Comparison of ENCODE assay signal across 23 cellular contexts in the genomic region with DNA sequence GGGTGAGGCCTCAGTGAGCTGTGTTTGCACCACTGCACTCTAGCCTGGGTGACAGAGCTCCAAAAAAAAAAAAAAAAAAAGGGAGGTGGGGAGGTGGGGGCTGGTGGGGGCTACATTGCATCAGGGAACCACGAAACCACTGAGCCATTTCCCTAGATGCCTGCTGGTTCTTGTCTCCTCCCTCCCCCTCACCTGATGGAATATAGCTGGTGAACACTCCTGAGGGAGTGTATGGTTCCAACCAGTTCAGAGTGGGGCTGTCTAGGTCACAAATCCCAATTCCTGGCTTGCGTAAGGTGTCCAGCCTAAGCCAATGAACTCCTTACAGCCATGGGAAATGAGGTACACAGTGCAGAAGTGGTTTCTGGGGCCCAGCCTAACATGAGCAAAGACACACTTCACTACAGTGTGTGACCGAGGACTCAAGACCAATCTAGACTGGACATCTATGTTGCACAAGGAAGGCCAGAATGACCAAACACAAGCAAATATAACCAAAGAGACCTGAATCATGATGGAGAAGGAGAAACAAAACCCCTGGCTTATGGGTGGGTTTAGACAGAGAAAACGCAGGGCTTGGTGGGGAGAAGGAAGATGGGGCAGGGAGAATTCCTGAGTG.
"Had no signal": no experiment of that assay in that cellular context is flagged by ENCODE, and none has a peak within 500 bp of the region (broad histone marks: within the 10 kb centered on the region; RNA-seq: fewer than 3 reads in every experiment).

No MANE protein-coding gene starts in this region.

- H3K27me3 Mint-ChIP-seq: progenitor cell of endocrine pancreas had no signal

- H3K4me1 ChIP-seq: ascending aorta, breast epithelium, gastroesophageal sphincter had no signal

- H3K27ac ChIP-seq: ascending aorta, breast epithelium, gastroesophageal sphincter had no signal

- ATAC-seq: activated CD4-positive, CD25-positive, alpha-beta regulatory T cell treated with anti-CD3 and anti-CD28 coated beads, Interleukin-2, amount 50 U/mL, for 24 hours; gastroesophageal sphincter; left ventricle myocardium superior; right cardiac atrium; stimulated activated naive B cell treated with anti-CD40 and anti-IgM and Interleukin-4, amounts not matched to agents 10 μg/mL and 1 μg/mL and 100 μg/mL, for 72 hours had no signal

- H3K9me3 ChIP-seq: ascending aorta had no signal

- DNase-seq: activated CD4-positive, alpha-beta T cell treated with anti-CD3 and anti-CD28 coated beads, Interleukin-2, amount 50 U/mL, for 1 hour; activated CD8-positive, alpha-beta memory T cell treated with anti-CD3 and anti-CD28 coated beads for 24 hours; activated naive CD4-positive, alpha-beta T cell treated with Interleukin-2 at 50 U/mL for 16 hours; activated T-cell treated with anti-CD3 and anti-CD28 coated beads for 4 hours; cerebellar nuclear complex; dermis blood vessel endothelial cell; left ventricle myocardium superior; mesenchymal stem cell; occipital lobe; right cardiac atrium; stimulated activated CD4-positive, alpha-beta T cell treated with anti-CD3 and anti-CD28 coated beads, Interleukin-15, amount 100 ng/mL, for 24 hours; stimulated activated CD4-positive, alpha-beta T cell treated with anti-CD3 and anti-CD28 coated beads, Interleukin-4, amount 100 ng/mL, for 1 hour; stimulated activated naive B cell treated with anti-CD40 and anti-IgM and Interleukin-4, amounts not matched to agents 10 μg/mL and 1 μg/mL and 100 μg/mL, for 72 hours; substantia nigra; transverse colon had no signal

- H3K27me3 ChIP-seq: ascending aorta, breast epithelium, gastroesophageal sphincter, transverse colon had no signal

- H3K4me3 ChIP-seq: ascending aorta, breast epithelium, gastroesophageal sphincter, skin epidermis, transverse colon had no signal

- H3K36me3 Mint-ChIP-seq: natural killer cell treated with Interleukin-12 subunit alpha and Interleukin-12 subunit beta and Interleukin-15 and Interleukin-18, amount 100 ng/mL, for 72 hours had no signal

- H3K36me3 ChIP-seq: ascending aorta, breast epithelium, gastroesophageal sphincter, transverse colon had no signal

- H3K4me3 Mint-ChIP-seq: natural killer cell treated with Interleukin-12 subunit alpha and Interleukin-12 subunit beta and Interleukin-15 and Interleukin-18, amount 100 ng/mL, for 72 hours; stimulated activated naive B cell treated with anti-CD40 and anti-IgM and Interleukin-4, amounts not matched to agents 10 μg/mL and 1 μg/mL and 100 μg/mL, for 72 hours; T-helper 2 cell treated with Interferon-gamma antibody and Interleukin-4, amounts not matched to agents 5 μg/mL and 100 μg/mL, for 36 hours had no signal

- H3K9me3 Mint-ChIP-seq: natural killer cell treated with Interleukin-12 subunit alpha and Interleukin-12 subunit beta and Interleukin-15 and Interleukin-18, amount 100 ng/mL, for 72 hours had no signal

- H3K27ac Mint-ChIP-seq: natural killer cell treated with Interleukin-12 subunit alpha and Interleukin-12 subunit beta and Interleukin-15 and Interleukin-18, amount 100 ng/mL, for 72 hours; progenitor cell of endocrine pancreas; stimulated activated naive B cell treated with anti-CD40 and anti-IgM and Interleukin-4, amounts not matched to agents 10 μg/mL and 1 μg/mL and 100 μg/mL, for 72 hours; T-helper 2 cell treated with Interferon-gamma antibody and Interleukin-4, amounts not matched to agents 5 μg/mL and 100 μg/mL, for 36 hours had no signal
